9 cellular contexts compared by ENCODE assay signal in genomic region chr9:112249277-112249676, GRCh38.
DNase-seq lines count a peak whose midpoint lies in the region; ATAC-seq and TF ChIP-seq lines count a peak whose summit lies in the region.
"Had no signal": no experiment of that assay in that cellular context is flagged by ENCODE, and none has a peak within 500 bp of the region (broad histone marks: within the 10 kb centered on the region; RNA-seq: fewer than 3 reads in every experiment).

No MANE protein-coding gene starts in this region.

- H3K27me3 ChIP-seq in uterus: no peaks in the 10 kb centered on the region

- H3K4me3 Mint-ChIP-seq in natural killer cell: no peak overlapping the region

- no peak overlapping the region for H3K4me3 ChIP-seq in uterus
- H3K4me3 ChIP-seq: skin epidermis had no signal

- H3K36me3 Mint-ChIP-seq in natural killer cell: no peaks in the 10 kb centered on the region

- ATAC-seq in GM19043 (IDR thresholded peaks at IDR 0.05; ENCODE audit: low read depth, unreplicated experiment): peak; percentile 79
- peak; percentile 73 for ATAC-seq in HG02798 (IDR thresholded peaks at IDR 0.05; ENCODE audit: poor library complexity, unreplicated experiment)
- no peak for ATAC-seq in natural killer cell

- TF ChIP-seq CTCF in natural killer cell (IDR thresholded peaks at IDR 0.05) (no peak), uterus (IDR thresholded peaks at IDR 0.05) (no peak)

- no peaks in the 10 kb centered on the region for H3K9me3 ChIP-seq in uterus

- intact Hi-C loops in natural killer cell (cut with micrococcal nuclease) (no loop called here), uterus (cut with DNase I; ENCODE audit: low total_unique reads) (no loop called here)

- no peak for TF ChIP-seq POLR2A in uterus (IDR thresholded peaks at IDR 0.05)

- H3K9me3 Mint-ChIP-seq in natural killer cell: no peaks in the 10 kb centered on the region

- DNase-seq in SK-MEL-5 (ENCODE audit: low read depth, low spot score) (peak; percentile 22), natural killer cell (no peak), LoVo (ENCODE audit: low spot score) (no peak), uterus (no peak), NCI-H82 treated with DMSO at 0.1 percent for 48 hours (lab: John Stamatoyannopoulos, UW; ENCODE audit: unreplicated experiment) (no peak), Kasumi-1 (lab: John Stamatoyannopoulos, UW) (no peak)

- in situ Hi-C loops in SK-MEL-5 (cut with HindIII; ENCODE audit: low pct_unique_long_range_greater_than_20kb, low sequenced_read_pairs): no loop called here

- H3K4me1 ChIP-seq in uterus: no peaks in the 10 kb centered on the region

- no peaks in the 10 kb centered on the region for H3K27me3 Mint-ChIP-seq in natural killer cell (ENCODE audit: low read depth in 2 of 2)

- H3K4me1 Mint-ChIP-seq in natural killer cell: peaks cover 25 to 32% of the 10 kb centered on the region in 2 donors

- no peak overlapping the region for H3K27ac ChIP-seq in uterus
- H3K27ac ChIP-seq: skin epidermis had no signal

- peak overlapping the region; percentile 63 to 78 for H3K27ac Mint-ChIP-seq in natural killer cell

- H3K36me3 ChIP-seq in uterus: no peaks in the 10 kb centered on the region

Comparison
In these comparisons a context has a peak if more than half of its experiments do, and no peak if none do; other contexts are left out.
1. ATAC-seq: peak in GM19043 (single experiment) and HG02798 (single experiment); none in natural killer cell (0 of 3).